8 cellular contexts compared by ENCODE assay signal in genomic region chr5:134647750-134648424, GRCh38. TPM values are rescaled to one million over a fixed set of nuclear protein-coding genes. Genes with fewer than 3 reads are reported as not detected.
DNase-seq lines count a peak whose midpoint lies in the region; ATAC-seq, FAIRE-seq and TF ChIP-seq lines count a peak whose summit lies in the region.

No MANE protein-coding gene starts in this region.

- peak overlapping the region; percentile 99 for H3K27ac Mint-ChIP-seq in activated CD4-positive, alpha-beta memory T cell treated with anti-CD3 and anti-CD28 coated beads for 36 hours

- H3K27me3 Mint-ChIP-seq in activated CD4-positive, alpha-beta memory T cell treated with anti-CD3 and anti-CD28 coated beads for 36 hours = no peaks in the 10 kb centered on the region

- H4K20me1 ChIP-seq in KMS-11 (ENCODE audit: insufficient read depth) (no peaks in the 10 kb centered on the region), fibroblast of lung (ENCODE audit: control insufficient read depth, extremely low read depth, insufficient read depth, low read length) (no peaks in the 10 kb centered on the region), neural cell (ENCODE audit: insufficient read depth) (no peaks in the 10 kb centered on the region)

- H3K4me1 ChIP-seq in KMS-11 (ENCODE audit: low read depth, poor library complexity, severe bottlenecking) (peaks cover 56% of the 10 kb centered on the region), fibroblast of lung (ENCODE audit: control insufficient read depth, extremely low read depth, insufficient read depth, low read length) (no peaks in the 10 kb centered on the region)

- TF ChIP-seq EP300 in neural cell (conservative IDR thresholded peaks at IDR 0.05; ENCODE audit: poor library complexity, severe bottlenecking) = no peak

- H3K9me3 Mint-ChIP-seq in activated CD4-positive, alpha-beta memory T cell treated with anti-CD3 and anti-CD28 coated beads for 36 hours = no peaks in the 10 kb centered on the region

- peaks cover 13% of the 10 kb centered on the region for H3K36me3 Mint-ChIP-seq in activated CD4-positive, alpha-beta memory T cell treated with anti-CD3 and anti-CD28 coated beads for 36 hours

- peak overlapping the region; percentile 98 for H3K27ac ChIP-seq in KMS-11
- peak overlapping the region; percentile 98 for H3K27ac ChIP-seq in fibroblast of lung (ENCODE audit: insufficient read depth, low read length)
- peak overlapping the region; percentile 70 for H3K27ac ChIP-seq in neural cell (ENCODE audit: low read length)

- TF ChIP-seq POLR2A in H54 (IDR thresholded peaks at IDR 0.05; ENCODE audit: low read depth, low read length) = no peak

- TF ChIP-seq CTCF in KMS-11 (conservative IDR thresholded peaks at IDR 0.05; ENCODE audit: low read depth, low read length) (no peak), fibroblast of lung (conservative IDR thresholded peaks at IDR 0.05 in 1 of 2, IDR thresholded peaks at IDR 0.05 in 1 of 2; ENCODE audit: low read depth in 1 of 2, low read length in 2 of 2) (no peak), neural cell (IDR thresholded peaks at IDR 0.05; ENCODE audit: poor library complexity, severe bottlenecking) (no peak)

- H2AFZ ChIP-seq in KMS-11 (ENCODE audit: low read depth) = peak overlapping the region; percentile 76
- peak overlapping the region; percentile 72 for H2AFZ ChIP-seq in fibroblast of lung (ENCODE audit: low read length)
- peak overlapping the region; percentile 86 for H2AFZ ChIP-seq in neural cell (ENCODE audit: low read depth, low read length)

- peak overlapping the region; percentile 93 for H3K4me3 ChIP-seq in GM08714 (ENCODE audit: low read length)
- no peak overlapping the region for H3K4me3 ChIP-seq in KMS-11 (IDR thresholded peaks at IDR 0.05; ENCODE audit: insufficient read depth, low read depth, low read length)
- peak overlapping the region; percentile 94 to 100 (median 97) for H3K4me3 ChIP-seq in fibroblast of lung (replicated peaks in 1 of 4; ENCODE audit: control extremely low read depth in 1 of 4, insufficient read depth in 1 of 4, low read depth in 3 of 4, low read length in 4 of 4)
- H3K4me3 ChIP-seq in neural cell (ENCODE audit: low read length) = peak overlapping the region; percentile 100

- intact Hi-C loops in activated CD4-positive, alpha-beta memory T cell treated with anti-CD3 and anti-CD28 coated beads for 36 hours (cut with micrococcal nuclease) = loop anchor here (1.0 to 2.0 kb wide), 10 partner anchors 16 to 643 kb away; partner anchors contain the start of genes CAMLG, JADE2, PCBD2 and PPP2CA

- CTCF ChIA-PET in activated CD4-positive, alpha-beta memory T cell treated with anti-CD3 and anti-CD28 coated beads for 36 hours (lab: Charles Lee) = interaction anchor here (1.4 to 2.6 kb wide), 2 partner anchors 13 to 61 kb away, joined by 3 to 9 read pairs; no protein-coding TSS in a partner anchor

- peak overlapping the region; percentile 81 for H3K4me3 Mint-ChIP-seq in activated CD4-positive, alpha-beta memory T cell treated with anti-CD3 and anti-CD28 coated beads for 36 hours

- H3K9me3 ChIP-seq in fibroblast of lung (ENCODE audit: control insufficient read depth, insufficient read depth, low read depth, low read length) (no peaks in the 10 kb centered on the region), neural cell (ENCODE audit: low read length) (no peaks in the 10 kb centered on the region)

- no peaks in the 10 kb centered on the region for H3K27me3 ChIP-seq in KMS-11 (ENCODE audit: insufficient read depth, low read depth)
- H3K27me3 ChIP-seq in fibroblast of lung (ENCODE audit: control insufficient read depth, insufficient read depth, low read length) = no peaks in the 10 kb centered on the region
- H3K27me3 ChIP-seq in neural cell (ENCODE audit: insufficient read depth, low read depth, low read length) = no peaks in the 10 kb centered on the region

- FAIRE-seq in H54 (lab: Jason Lieb, UNC) = no peak

- POLR2A ChIA-PET in activated CD4-positive, alpha-beta memory T cell treated with anti-CD3 and anti-CD28 coated beads for 36 hours (lab: Charles Lee) = interaction anchor here (0.7 to 1.7 kb wide), 12 partner anchors 10 to 426 kb away, joined by 3 to 14 read pairs (median 4); partner anchors contain the start of genes CAMLG, PCBD2 and SAR1B

- H3F3A ChIP-seq in neural cell (ENCODE audit: insufficient read depth, low read length, poor library complexity, severe bottlenecking) = no peaks in the 10 kb centered on the region

- peak; percentile 62 for DNase-seq in activated CD4-positive, alpha-beta memory T cell treated with anti-CD3 and anti-CD28 coated beads for 36 hours
- DNase-seq in fibroblast of lung (ENCODE audit: low read depth in 2 of 2) (peak; percentile 53 to 68), NCI-H2196 (lab: John Stamatoyannopoulos, UW; ENCODE audit: unreplicated experiment) (no peak), H54 (ENCODE audit: insufficient read length, low spot score) (no peak)

- peak; percentile 34 for ATAC-seq in GM21576 (IDR thresholded peaks at IDR 0.05; ENCODE audit: unreplicated experiment)

- H3K4me1 Mint-ChIP-seq in activated CD4-positive, alpha-beta memory T cell treated with anti-CD3 and anti-CD28 coated beads for 36 hours (ENCODE audit: low read depth) = peaks cover 23% of the 10 kb centered on the region

- H3K4me2 ChIP-seq in KMS-11 (peak overlapping the region; percentile 43), fibroblast of lung (ENCODE audit: extremely low read depth, insufficient read depth, low read length) (peak overlapping the region; percentile 60), neural cell (ENCODE audit: low read length) (peak overlapping the region; percentile 54)

- H3K9ac ChIP-seq in KMS-11 (peak overlapping the region; percentile 97), fibroblast of lung (ENCODE audit: insufficient read depth, low read length) (peak overlapping the region; percentile 86), neural cell (ENCODE audit: low read length) (peak overlapping the region; percentile 81)

- H3K9me2 ChIP-seq in neural cell (ENCODE audit: insufficient read depth, low read length) = no peaks in the 10 kb centered on the region

- H3K36me3 ChIP-seq in KMS-11 (ENCODE audit: insufficient read depth) = no peaks in the 10 kb centered on the region
- H3K36me3 ChIP-seq in fibroblast of lung (ENCODE audit: control insufficient read depth, insufficient read depth, low read length) = no peaks in the 10 kb centered on the region
- no peaks in the 10 kb centered on the region for H3K36me3 ChIP-seq in neural cell (ENCODE audit: insufficient read depth, low read length)

- TF ChIP-seq RAD21 in neural cell (conservative IDR thresholded peaks at IDR 0.05) = no peak

- peaks cover 45% of the 10 kb centered on the region for H3K79me2 ChIP-seq in KMS-11 (ENCODE audit: insufficient read depth, low read depth)
- H3K79me2 ChIP-seq in fibroblast of lung (ENCODE audit: control insufficient read depth, insufficient read depth, low read length) = peaks cover 41% of the 10 kb centered on the region
- H3K79me2 ChIP-seq in neural cell (replicated peaks; ENCODE audit: insufficient read depth, low read length) = peaks cover 19% of the 10 kb centered on the region

TF ChIP-seq in neural cell, 6 proteins besides CTCF, POLR2A, EP300 and RAD21:
- no peak for TF ChIP-seq SMC3 (conservative IDR thresholded peaks at IDR 0.05; ENCODE audit: poor library complexity)
- no peak for TF ChIP-seq POLR2AphosphoS5 (IDR thresholded peaks at IDR 0.05)
- no peak for TF ChIP-seq REST (IDR thresholded peaks at IDR 0.05; ENCODE audit: borderline replicate concordance)
- no peak for TF ChIP-seq EZH2 (IDR thresholded peaks at IDR 0.05; ENCODE audit: borderline replicate concordance, insufficient read depth, low read length, poor library complexity, severe bottlenecking)
- no peak for TF ChIP-seq TAF1 (IDR thresholded peaks at IDR 0.05; ENCODE audit: low read depth)
- no peak for TF ChIP-seq MXI1 (conservative IDR thresholded peaks at IDR 0.05; ENCODE audit: poor library complexity, severe bottlenecking)

RNA-seq across cellular contexts. Expression of gene SEC24A, which starts 0.7 kb away (rescaled TPM):
- total RNA-seq in activated CD4-positive, alpha-beta memory T cell treated with anti-CD3 and anti-CD28 coated beads for 36 hours = 10 to 100 TPM; 30.8 to 31.4 TPM
- 17.7 and 20.8 TPM in 2 replicates for total RNA-seq in fibroblast of lung
- polyA plus RNA-seq in fibroblast of lung = 39.3 and 52.6 TPM in 2 replicates
- 16.8 and 21.3 TPM in 2 replicates for polyA plus RNA-seq in fibroblast of lung (2012)
- polyA minus RNA-seq in fibroblast of lung (ENCODE audit: low replicate concordance) = 36.6 and 39.7 TPM in 2 replicates
- 23.5 and 24.7 TPM in 2 replicates for polyA plus RNA-seq in neural cell
- polyA minus RNA-seq in neural cell = 33.4 and 43.3 TPM in 2 replicates

RNA-seq across cellular contexts. Expression of gene SAR1B, which starts 15.3 kb away (rescaled TPM):
- 10 to 100 TPM; 56.8 to 61.1 TPM for total RNA-seq in activated CD4-positive, alpha-beta memory T cell treated with anti-CD3 and anti-CD28 coated beads for 36 hours
- 41.3 and 68.7 TPM in 2 replicates for total RNA-seq in fibroblast of lung
- polyA plus RNA-seq in fibroblast of lung (102 and 106 TPM in 2 replicates), neural cell (31.3 and 37.5 TPM in 2 replicates)
- polyA plus RNA-seq in fibroblast of lung (2012) = 54.3 and 70.4 TPM in 2 replicates
- polyA minus RNA-seq in fibroblast of lung (ENCODE audit: low replicate concordance) (15.8 and 24.2 TPM in 2 replicates), neural cell (38.5 and 46.7 TPM in 2 replicates)

Comparison
In these comparisons a context has a peak if more than half of its experiments do, and no peak if none do; other contexts are left out.
1. DNase-seq: peak in activated CD4-positive, alpha-beta memory T cell treated with anti-CD3 and anti-CD28 coated beads for 36 hours (single experiment) and fibroblast of lung (2 of 2); none in NCI-H2196 (single experiment) and H54 (single experiment).
2. Peak in every context shown above with its lines, with median percentiles within 50 percentile points of each other: H2AFZ ChIP-seq, H3K27ac ChIP-seq, H3K4me2 ChIP-seq and H3K9ac ChIP-seq.